8 cellular contexts compared by ENCODE assay signal in the genomic region with DNA sequence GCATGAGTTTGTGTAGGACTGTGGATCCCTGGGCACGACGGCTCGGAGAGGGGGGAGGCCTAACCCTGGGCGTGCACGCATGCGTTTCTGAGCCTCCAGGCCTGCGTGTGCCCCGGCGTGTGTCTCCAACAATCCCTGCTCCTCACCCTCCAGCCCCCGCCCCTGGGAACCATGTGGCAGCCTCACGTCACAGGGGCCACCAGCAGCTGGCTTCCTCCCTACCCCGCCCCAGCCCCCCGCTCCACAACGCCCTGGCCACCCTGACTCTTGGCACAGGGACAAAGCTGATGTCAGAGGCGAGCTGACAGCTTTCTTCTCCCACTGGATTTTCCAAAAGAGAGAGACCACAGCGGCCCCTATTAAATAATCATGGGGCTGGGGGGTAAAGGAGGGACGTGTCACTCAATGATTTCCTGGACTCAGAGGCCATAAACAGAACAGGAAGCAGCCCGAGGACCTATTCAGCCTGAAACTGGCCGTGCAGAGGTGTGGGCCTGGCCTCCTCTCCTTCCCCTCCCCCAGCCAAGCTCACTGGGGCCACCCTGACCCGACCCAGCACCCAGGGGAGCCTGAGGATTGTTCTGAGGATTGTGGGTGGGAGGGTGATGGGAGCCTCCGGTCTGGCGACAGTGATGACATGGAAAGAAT. TPM values are rescaled to one million over a fixed set of nuclear protein-coding genes. Genes with fewer than 3 reads are reported as not detected.
DNase-seq lines count a peak whose midpoint lies in the region; FAIRE-seq and TF ChIP-seq lines count a peak whose summit lies in the region.

No MANE protein-coding gene starts in this region.

- H3K4me2 ChIP-seq in H1 (ENCODE audit: insufficient read depth in 1 of 2, low read depth in 2 of 2, low read length in 2 of 2) = no peak overlapping the region
- H3K4me2 ChIP-seq in osteoblast (ENCODE audit: insufficient read depth, low read length) = no peak overlapping the region
- no peak overlapping the region for H3K4me2 ChIP-seq in OCI-LY7 (ENCODE audit: low read length)

- no peaks in the 10 kb centered on the region for H3K9me2 ChIP-seq in OCI-LY7 (ENCODE audit: insufficient read depth, low read length)

- H4K5ac ChIP-seq in H1 (ENCODE audit: insufficient read length, low read depth, low read length) = no peak overlapping the region

- H2AFZ ChIP-seq in H1 (ENCODE audit: low read length) = no peak overlapping the region
- H2AFZ ChIP-seq in osteoblast (ENCODE audit: low read length) = peak overlapping the region; percentile 50
- no peak overlapping the region for H2AFZ ChIP-seq in OCI-LY7 (ENCODE audit: low read length)

- H4K91ac ChIP-seq in H1 (replicated peaks; ENCODE audit: insufficient read length, low read length) = peak overlapping the region; percentile 94

- peak; percentile 95 for DNase-seq in Calu3
- DNase-seq in NCI-H2196 treated with DMSO at 0.1 percent for 48 hours (lab: John Stamatoyannopoulos, UW; ENCODE audit: unreplicated experiment) = peak; percentile 51
- DNase-seq in H1 (ENCODE audit: low read depth in 1 of 2, low spot score in 2 of 2) = no peak
- DNase-seq in osteoblast (ENCODE audit: insufficient read length, low spot score, missing footprints) = peak; percentile 84
- DNase-seq in OCI-LY7 (ENCODE audit: low spot score) = no peak
- DNase-seq in stimulated activated CD4-positive, alpha-beta T cell treated with anti-CD3 and anti-CD28 coated beads, Interleukin-4, amount 100 ng/mL, for 1 hour = no peak
- no peak for DNase-seq in stimulated activated CD4-positive, alpha-beta T cell treated with anti-CD3 and anti-CD28 coated beads, Interleukin-1b, Interleukin-23, amount 100 ng/mL, for 48 hours
- DNase-seq in HuH-7.5 (ENCODE audit: low spot score) = no peak

- H3K79me1 ChIP-seq in H1 (ENCODE audit: low read depth, low read length) = no peaks in the 10 kb centered on the region

- H3K18ac ChIP-seq in H1 (ENCODE audit: extremely low read depth, low read length) = peak overlapping the region; percentile 90; the same call in 1 of the 2 replicates

- H3K4me1 Mint-ChIP-seq in Calu3 (ENCODE audit: low read depth, unreplicated experiment) = peaks cover 70% of the 10 kb centered on the region

- H3K9me3 ChIP-seq in H1 (ENCODE audit: insufficient read depth in 2 of 2, low read depth in 1 of 2, low read length in 1 of 2) (no peaks in the 10 kb centered on the region), osteoblast (ENCODE audit: low read depth, low read length) (no peaks in the 10 kb centered on the region), OCI-LY7 (ENCODE audit: low read length) (no peaks in the 10 kb centered on the region)

- H2BK15ac ChIP-seq in H1 (ENCODE audit: low read length) = peak overlapping the region; percentile 100

- peak overlapping the region; percentile 98; the same call in 1 of the 2 replicates for H2AK5ac ChIP-seq in H1 (ENCODE audit: low read depth, low read length)

- BruUV-seq in Calu3 (replicated peaks; lab: Mats Ljungman, UMichigan) (no TSS peak), OCI-LY7 (replicated peaks; lab: Mats Ljungman, UMichigan) (no TSS peak)

- H3K27ac ChIP-seq in H1 (ENCODE audit: low read depth, low read length) (no peak overlapping the region), osteoblast (ENCODE audit: low read depth, low read length) (peak overlapping the region; percentile 92), OCI-LY7 (ENCODE audit: low read depth, low read length, poor library complexity, severe bottlenecking) (no peak overlapping the region)

- H3K56ac ChIP-seq in H1 (replicated peaks; ENCODE audit: insufficient read length, low read depth, low read length) = no peak overlapping the region

- H3K27me3 Mint-ChIP-seq in Calu3 (ENCODE audit: unreplicated experiment) = no peaks in the 10 kb centered on the region

- no peak for TF ChIP-seq EP300 in H1 (IDR thresholded peaks at IDR 0.05; ENCODE audit: borderline replicate concordance in 1 of 2, low read depth in 2 of 2, low read length in 2 of 2)

- H3K27ac Mint-ChIP-seq in Calu3 (ENCODE audit: unreplicated experiment) = peak overlapping the region; percentile 98

- POLR2A ChIA-PET in H1 (lab: Charles Lee; ENCODE audit: partially characterized antibody) (no interaction called here), OCI-LY7 (lab: Charles Lee) (no interaction called here)

- TF ChIP-seq POLR2A in H1 (IDR thresholded peaks at IDR 0.05; ENCODE audit: control extremely low read depth in 1 of 2, low read depth in 2 of 2, low read length in 2 of 2) = no peak

- peak overlapping the region; percentile 94 for H2BK5ac ChIP-seq in H1 (ENCODE audit: low read depth, low read length)

- peaks cover 100% of the 10 kb centered on the region for H3K36me3 Mint-ChIP-seq in Calu3 (ENCODE audit: insufficient read depth, unreplicated experiment)

- peaks cover 7 to 20% (median 13%) of the 10 kb centered on the region in 4 experiments for H3K4me1 ChIP-seq in H1 (replicated peaks in 1 of 4; ENCODE audit: control insufficient read depth in 3 of 4, insufficient read depth in 4 of 4, low read length in 3 of 4)
- H3K4me1 ChIP-seq in osteoblast (ENCODE audit: insufficient read depth, low read length) = peaks cover 44% of the 10 kb centered on the region
- H3K4me1 ChIP-seq in OCI-LY7 (ENCODE audit: insufficient read depth, low read length, poor library complexity, severe bottlenecking) = no peaks in the 10 kb centered on the region

- no peaks in the 10 kb centered on the region for H3K9me3 Mint-ChIP-seq in Calu3 (ENCODE audit: low read depth, unreplicated experiment)

- H3K79me2 ChIP-seq in H1 (ENCODE audit: control insufficient read depth in 1 of 2, insufficient read depth in 2 of 2, low read length in 2 of 2) = no peaks in the 10 kb centered on the region
- peaks cover 6% of the 10 kb centered on the region for H3K79me2 ChIP-seq in osteoblast (ENCODE audit: insufficient read depth, low read length)
- H3K79me2 ChIP-seq in OCI-LY7 (ENCODE audit: insufficient read depth, low read depth, low read length) = no peaks in the 10 kb centered on the region

- H3K27me3 ChIP-seq in H1 (replicated peaks in 1 of 4; ENCODE audit: control insufficient read depth in 3 of 4, extremely low read depth in 1 of 4, insufficient read depth in 3 of 4, low read length in 3 of 4) (peaks cover 0 to 2% (median 0%) of the 10 kb centered on the region in 4 experiments; a peak in 1 of 7 replicates), osteoblast (ENCODE audit: insufficient read depth, low read length) (no peaks in the 10 kb centered on the region)

- no peak overlapping the region for H3K9ac ChIP-seq in H1 (replicated peaks in 1 of 4; ENCODE audit: extremely low read depth in 1 of 4, low read depth in 3 of 4, low read length in 3 of 4)

- H2BK20ac ChIP-seq in H1 (ENCODE audit: low read length) = peak overlapping the region; percentile 94

- H2BK12ac ChIP-seq in H1 (ENCODE audit: low read depth, low read length) = peak overlapping the region; percentile 100; the same call in 1 of the 2 replicates

- peak overlapping the region; percentile 94 for H3K4me3 Mint-ChIP-seq in Calu3 (ENCODE audit: low read depth, unreplicated experiment)

- H2BK120ac ChIP-seq in H1 (replicated peaks; ENCODE audit: low read depth, low read length) = no peak overlapping the region

- FAIRE-seq in H1 (lab: Jason Lieb, UNC) = no peak

- WGBS in H1 (ENCODE audit: extremely low coverage in 1 of 2, insufficient coverage in 1 of 2, insufficient read length in 1 of 2, insufficient replicate concordance in 2 of 2, low coverage in 1 of 2, low lambda C conversion rate in 2 of 2, missing lambda C conversion rate in 1 of 2), 2 experiments = 71% methylated on average over 19 of the region's 22 CpGs; no CpG with 5 or more reads in 1 of the 2 experiments

- no peaks in the 10 kb centered on the region; the same call in 1 of the 2 replicates for H3K23me2 ChIP-seq in H1 (ENCODE audit: low read depth, low read length)

- peak overlapping the region; percentile 63 for H3K4ac ChIP-seq in H1 (replicated peaks; ENCODE audit: insufficient read length, low read depth, low read length)

- no peak for TF ChIP-seq RAD21 in H1 (IDR thresholded peaks at IDR 0.05 in 1 of 2, conservative IDR thresholded peaks at IDR 0.05 in 1 of 2; ENCODE audit: low read depth in 2 of 2, low read length in 2 of 2)

- intact Hi-C loops in Calu3 (cut with micrococcal nuclease; ENCODE audit: unreplicated experiment) = loop anchor here (2.0 kb wide), 1 partner anchor 43 kb away; no protein-coding TSS in a partner anchor
- intact Hi-C loops in OCI-LY7 (cut with micrococcal nuclease; ENCODE audit: unreplicated experiment) = no loop called here

- H4K20me1 ChIP-seq in H1 (replicated peaks in 1 of 2; ENCODE audit: control insufficient read depth in 1 of 2, insufficient read depth in 2 of 2, low read length in 2 of 2) = peaks cover 0 to 2% of the 10 kb centered on the region in 2 experiments
- H4K20me1 ChIP-seq in osteoblast (ENCODE audit: insufficient read depth, low read length) = no peaks in the 10 kb centered on the region
- no peaks in the 10 kb centered on the region for H4K20me1 ChIP-seq in OCI-LY7 (ENCODE audit: insufficient read depth, low read length)

- H3K36me3 ChIP-seq in H1 (ENCODE audit: control insufficient read depth in 2 of 4, insufficient read depth in 4 of 4, low read length in 3 of 4) (no peaks in the 10 kb centered on the region), osteoblast (ENCODE audit: insufficient read depth, low read length) (no peaks in the 10 kb centered on the region), OCI-LY7 (ENCODE audit: insufficient read depth, low read length) (no peaks in the 10 kb centered on the region)

- H3K14ac ChIP-seq in H1 (ENCODE audit: insufficient read length) = no peak overlapping the region

- CTCF ChIA-PET in Calu3 (lab: Charles Lee) = interaction anchor here (0.5 to 2.2 kb wide), 11 partner anchors 10 to 489 kb away, joined by 3 to 8 read pairs (median 5); no protein-coding TSS in a partner anchor
- CTCF ChIA-PET in H1 (lab: Charles Lee; ENCODE audit: partially characterized antibody) = interaction anchor here (1.8 kb wide), 1 partner anchor 135 kb away, joined by 4 read pairs; no protein-coding TSS in a partner anchor
- CTCF ChIA-PET in OCI-LY7 (lab: Charles Lee; ENCODE audit: unreplicated experiment) = interaction anchor here (0.5 to 1.4 kb wide), 2 partner anchors 10 to 95 kb away, joined by 3 to 4 read pairs; no protein-coding TSS in a partner anchor

- H3K4me3 ChIP-seq in H1 (ENCODE audit: extremely low read depth in 1 of 4, insufficient read depth in 2 of 4, low read depth in 3 of 4, low read length in 4 of 4) = no peak overlapping the region
- no peak overlapping the region for H3K4me3 ChIP-seq in osteoblast (ENCODE audit: insufficient read depth, low read length)
- H3K4me3 ChIP-seq in OCI-LY7 (ENCODE audit: low read depth, low read length, poor library complexity, severe bottlenecking) = no peak overlapping the region

- no peak overlapping the region for H3K23ac ChIP-seq in H1 (ENCODE audit: insufficient read length)

- TF ChIP-seq CTCF in Calu3 (IDR thresholded peaks at IDR 0.05; ENCODE audit: unreplicated experiment) (no peak), H1 (IDR thresholded peaks at IDR 0.05; ENCODE audit: control extremely low read depth in 1 of 3, insufficient read depth in 1 of 3, low read depth in 1 of 3, low read length in 3 of 3) (no peak), osteoblast (IDR thresholded peaks at IDR 0.05; ENCODE audit: extremely low read depth, low read depth, low read length) (no peak), OCI-LY7 (conservative IDR thresholded peaks at IDR 0.05; ENCODE audit: low read length) (no peak)

- H4K8ac ChIP-seq in H1 (ENCODE audit: extremely low read depth, insufficient read depth, low read length) = no peak overlapping the region

RNA-seq across cellular contexts. Expression of a gene that starts 6.8 kb away (rescaled TPM):
- total RNA-seq in Calu3 (2022) (202 and 260 TPM in 2 replicates), osteoblast (3.2 and 3.3 TPM in 2 replicates), OCI-LY7 (2022) (not detected in 2 replicates)
- 3.3 and 3.5 TPM in 2 replicates for total RNA-seq in H1 (2021; fragmentation: NEBNext Ultra II Directional; extraction: Animal tissue kit (Norgen Biotek cat#: 25700))
- polyA plus RNA-seq in H1 (2011; rRNA removed) = 3.3 and 4.1 TPM in 2 replicates
- polyA plus RNA-seq in H1 (2011; cell fraction: cytosol; rRNA removed) = 4.0 TPM
- 16.5 TPM for polyA plus RNA-seq in H1 (2011; cell fraction: nucleus; rRNA removed)
- polyA plus RNA-seq in H1 (2012, experiment 1 of 2) = 3.5 to 4.5 TPM (median 3.9 TPM) in 4 replicates
- polyA plus RNA-seq in H1 (2012, experiment 2 of 2) = 2.9 TPM
- polyA plus RNA-seq in H1 (2013, experiment 1 of 2) = 2.2 TPM
- polyA plus RNA-seq in H1 (2013, experiment 2 of 2) = 1.8 TPM
- 9.4 and 9.6 TPM in 2 replicates for polyA minus RNA-seq in H1 (2011; rRNA and poly(A)+ RNA removed)
- 6.2 TPM for polyA minus RNA-seq in H1 (2011; cell fraction: cytosol; rRNA and poly(A)+ RNA removed)
- polyA minus RNA-seq in H1 (2011; cell fraction: nucleus; rRNA and poly(A)+ RNA removed) = 4.6 TPM
- 0.06 TPM in 1 of 2 replicates, not detected in the other for total RNA-seq in OCI-LY7 (2014; rRNA removed; shearing (Covaris generic))

RNA-seq across cellular contexts. Expression of a gene that starts 13.3 kb away (rescaled TPM):
- not detected in 2 replicates for total RNA-seq in Calu3 (2022)
- not detected in 2 replicates for total RNA-seq in H1 (2021; fragmentation: NEBNext Ultra II Directional; extraction: Animal tissue kit (Norgen Biotek cat#: 25700))
- not detected in 2 replicates for polyA plus RNA-seq in H1 (2011; rRNA removed)
- polyA plus RNA-seq in H1 (2011; cell fraction: cytosol; rRNA removed) = not detected
- polyA plus RNA-seq in H1 (2011; cell fraction: nucleus; rRNA removed) = not detected
- not detected in 4 replicates for polyA plus RNA-seq in H1 (2012, experiment 1 of 2)
- not detected for polyA plus RNA-seq in H1 (2012, experiment 2 of 2)
- not detected for polyA plus RNA-seq in H1 (2013, experiment 1 of 2)
- polyA plus RNA-seq in H1 (2013, experiment 2 of 2) = not detected
- not detected in 2 replicates for polyA minus RNA-seq in H1 (2011; rRNA and poly(A)+ RNA removed)
- polyA minus RNA-seq in H1 (2011; cell fraction: cytosol; rRNA and poly(A)+ RNA removed) = not detected
- polyA minus RNA-seq in H1 (2011; cell fraction: nucleus; rRNA and poly(A)+ RNA removed) = not detected
- total RNA-seq in osteoblast = not detected in 2 replicates
- total RNA-seq in OCI-LY7 (2014; rRNA removed; shearing (Covaris generic)) = 0.18 TPM in 1 of 2 replicates, not detected in the other
- total RNA-seq in OCI-LY7 (2022) = 0.79 and 0.91 TPM in 2 replicates

RNA-seq across cellular contexts. Expression of a gene that starts 36.0 kb away (rescaled TPM):
- 12.0 and 14.2 TPM in 2 replicates for total RNA-seq in Calu3 (2022)
- total RNA-seq in H1 (2021; fragmentation: NEBNext Ultra II Directional; extraction: Animal tissue kit (Norgen Biotek cat#: 25700)) = 8.4 and 10.3 TPM in 2 replicates
- polyA plus RNA-seq in H1 (2011; rRNA removed) = 36.0 and 44.6 TPM in 2 replicates
- 22.6 TPM for polyA plus RNA-seq in H1 (2011; cell fraction: cytosol; rRNA removed)
- polyA plus RNA-seq in H1 (2011; cell fraction: nucleus; rRNA removed) = 27.5 TPM
- polyA plus RNA-seq in H1 (2012, experiment 1 of 2) = 3.7 to 12.4 TPM (median 11.3 TPM) in 4 replicates
- 10.9 TPM for polyA plus RNA-seq in H1 (2012, experiment 2 of 2)
- polyA plus RNA-seq in H1 (2013, experiment 1 of 2) = 9.5 TPM
- 10.2 TPM for polyA plus RNA-seq in H1 (2013, experiment 2 of 2)
- 8.2 and 8.5 TPM in 2 replicates for polyA minus RNA-seq in H1 (2011; rRNA and poly(A)+ RNA removed)
- 3.8 TPM for polyA minus RNA-seq in H1 (2011; cell fraction: cytosol; rRNA and poly(A)+ RNA removed)
- polyA minus RNA-seq in H1 (2011; cell fraction: nucleus; rRNA and poly(A)+ RNA removed) = 8.7 TPM
- 5.3 and 5.8 TPM in 2 replicates for total RNA-seq in osteoblast
- total RNA-seq in OCI-LY7 (2014; rRNA removed; shearing (Covaris generic)) = 3.5 and 9.1 TPM in 2 replicates
- total RNA-seq in OCI-LY7 (2022) = 4.3 and 4.5 TPM in 2 replicates

Comparison
In these comparisons a context has a peak if more than half of its experiments do, and no peak if none do; other contexts are left out.
1. DNase-seq: peak in Calu3 (single experiment), NCI-H2196 treated with DMSO at 0.1 percent for 48 hours (single experiment) and osteoblast (single experiment); none in H1 (0 of 2), OCI-LY7 (single experiment), stimulated activated CD4-positive, alpha-beta T cell treated with anti-CD3 and anti-CD28 coated beads, Interleukin-4, amount 100 ng/mL, for 1 hour (single experiment), stimulated activated CD4-positive, alpha-beta T cell treated with anti-CD3 and anti-CD28 coated beads, Interleukin-1b, Interleukin-23, amount 100 ng/mL, for 48 hours (single experiment) and HuH-7.5 (single experiment).
2. RNA of a gene that starts 6.8 kb away (total RNA-seq): 202 to 260 TPM in Calu3; 3.3 to 3.5 TPM in H1, 3.2 to 3.3 TPM in osteoblast and 0.06 TPM in OCI-LY7; every median in the first group is over 10 times any median in the second.